Comparison of ENCODE assay signal across 12 cellular contexts in the genomic region with DNA sequence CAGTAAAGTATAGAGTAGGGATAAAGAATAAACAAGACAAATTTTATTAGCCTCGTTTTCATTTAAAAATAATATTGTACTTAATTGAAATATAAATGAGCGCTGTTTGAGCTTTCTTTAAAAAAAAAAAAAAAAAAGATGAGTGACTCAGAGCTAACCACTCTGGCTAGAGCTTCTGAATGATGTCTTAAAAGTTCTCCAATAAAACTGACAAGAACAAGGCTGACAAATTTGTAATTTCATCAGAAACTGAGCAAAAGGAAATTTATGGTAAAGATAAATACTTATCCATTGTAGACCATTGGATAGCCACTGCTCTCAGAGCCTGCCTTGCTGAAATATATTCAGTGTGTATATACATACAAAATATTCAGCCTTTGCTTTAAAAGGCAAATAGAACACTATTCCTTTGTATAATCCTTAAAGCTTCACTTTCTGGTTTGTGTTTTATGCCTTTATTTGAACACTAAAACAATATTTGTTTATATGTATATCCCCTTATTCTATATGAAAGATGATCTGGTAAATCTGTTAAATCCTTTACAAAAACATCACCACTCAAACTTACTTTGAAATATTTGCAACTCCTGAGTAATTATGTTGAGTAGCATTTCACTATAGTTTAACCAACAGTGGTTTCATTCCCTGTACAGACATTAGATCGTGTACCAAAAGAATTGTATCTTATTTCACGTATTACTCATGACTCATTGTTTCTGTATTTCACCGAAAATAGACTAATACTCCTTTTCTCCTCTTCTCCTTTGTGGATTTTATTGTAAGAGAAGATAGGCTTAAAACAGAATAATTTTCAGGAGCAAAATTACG.
DNase-seq lines count a peak whose midpoint lies in the region; ATAC-seq and TF ChIP-seq lines count a peak whose summit lies in the region.
"Had no signal": no experiment of that assay in that cellular context is flagged by ENCODE, and none has a peak within 500 bp of the region (broad histone marks: within the 10 kb centered on the region; RNA-seq: fewer than 3 reads in every experiment).

No MANE protein-coding gene starts in this region.

- no peak overlapping the region for H3K9ac ChIP-seq in MM.1S (ENCODE audit: low read length)

- ATAC-seq in HG02623 (IDR thresholded peaks at IDR 0.05; ENCODE audit: unreplicated experiment), result no peak
- ATAC-seq in stimulated activated naive B cell treated with anti-CD40 and anti-IgM and Interleukin-4, amounts not matched to agents 10 μg/mL and 1 μg/mL and 100 μg/mL, for 72 hours (replicated peaks), result no peak
- ATAC-seq: natural killer cell had no signal

- H3K27me3 Mint-ChIP-seq in stimulated activated naive B cell treated with anti-CD40 and anti-IgM and Interleukin-4, amounts not matched to agents 10 μg/mL and 1 μg/mL and 100 μg/mL, for 72 hours, result no peaks in the 10 kb centered on the region
- H3K27me3 Mint-ChIP-seq in activated CD4-positive, alpha-beta T cell treated with anti-CD3 and anti-CD28 coated beads, Interleukin-2, amount 10 ng/mL, durations not matched to agents 24 days and 14 days, result no peaks in the 10 kb centered on the region

- H3K27ac ChIP-seq in neutrophil, result peak overlapping the region; percentile 12
- H3K27ac ChIP-seq in MM.1S (ENCODE audit: low read length), result no peak overlapping the region

- H3K4me1 Mint-ChIP-seq in stimulated activated naive B cell treated with anti-CD40 and anti-IgM and Interleukin-4, amounts not matched to agents 10 μg/mL and 1 μg/mL and 100 μg/mL, for 72 hours, result no peaks in the 10 kb centered on the region
- peaks cover 4% of the 10 kb centered on the region for H3K4me1 Mint-ChIP-seq in activated CD4-positive, alpha-beta T cell treated with anti-CD3 and anti-CD28 coated beads, Interleukin-2, amount 10 ng/mL, durations not matched to agents 24 days and 14 days
- H3K4me1 Mint-ChIP-seq: natural killer cell had no signal

- no peaks in the 10 kb centered on the region for H3K9me3 Mint-ChIP-seq in stimulated activated naive B cell treated with anti-CD40 and anti-IgM and Interleukin-4, amounts not matched to agents 10 μg/mL and 1 μg/mL and 100 μg/mL, for 72 hours
- peaks cover 3% of the 10 kb centered on the region for H3K9me3 Mint-ChIP-seq in activated CD4-positive, alpha-beta T cell treated with anti-CD3 and anti-CD28 coated beads, Interleukin-2, amount 10 ng/mL, durations not matched to agents 24 days and 14 days
- H3K9me3 Mint-ChIP-seq: activated naive CD4-positive, alpha-beta T cell treated with anti-CD3 and anti-CD28 coated beads for 36 hours; natural killer cell had no signal

- no peak overlapping the region for H3K4me2 ChIP-seq in MM.1S (ENCODE audit: low read depth, low read length)

- H3K9me2 ChIP-seq in MM.1S (replicated peaks; ENCODE audit: insufficient read depth, low read length), result no peaks in the 10 kb centered on the region

- H4K20me1 ChIP-seq in MM.1S (ENCODE audit: insufficient read depth, low read length), result no peaks in the 10 kb centered on the region

- no peak overlapping the region for H2AFZ ChIP-seq in MM.1S (ENCODE audit: low read length)

- intact Hi-C loops in activated CD4-positive, alpha-beta T cell treated with anti-CD3 and anti-CD28 coated beads, Interleukin-2, amount 10 ng/mL, durations not matched to agents 24 days and 14 days (cut with micrococcal nuclease), result no loop called here

- H3K36me3 ChIP-seq in neutrophil (no peaks in the 10 kb centered on the region), MM.1S (replicated peaks; ENCODE audit: insufficient read depth, low read length) (no peaks in the 10 kb centered on the region)

- H3K4me1 ChIP-seq in neutrophil (ENCODE audit: control insufficient read depth in 1 of 2, insufficient read depth in 1 of 2, low read depth in 1 of 2, low read length in 1 of 2) (peaks cover 13 to 18% of the 10 kb centered on the region in 2 experiments), MM.1S (ENCODE audit: low read length) (no peaks in the 10 kb centered on the region)

- no peaks in the 10 kb centered on the region for H3K9me3 ChIP-seq in neutrophil
- H3K9me3 ChIP-seq in MM.1S (replicated peaks; ENCODE audit: insufficient read depth, low read length), result no peaks in the 10 kb centered on the region

- H3K27me3 ChIP-seq in neutrophil, result no peaks in the 10 kb centered on the region
- no peaks in the 10 kb centered on the region for H3K27me3 ChIP-seq in MM.1S (replicated peaks; ENCODE audit: insufficient read depth, low read length)

- H3K4me3 ChIP-seq in neutrophil (ENCODE audit: low read depth in 1 of 2, low read length in 1 of 2), result no peak overlapping the region
- H3K4me3 ChIP-seq in MM.1S (ENCODE audit: low read length), result no peak overlapping the region

- no peak overlapping the region for H3K27ac Mint-ChIP-seq in stimulated activated naive B cell treated with anti-CD40 and anti-IgM and Interleukin-4, amounts not matched to agents 10 μg/mL and 1 μg/mL and 100 μg/mL, for 72 hours
- H3K27ac Mint-ChIP-seq in activated CD4-positive, alpha-beta T cell treated with anti-CD3 and anti-CD28 coated beads, Interleukin-2, amount 10 ng/mL, durations not matched to agents 24 days and 14 days, result no peak overlapping the region
- H3K27ac Mint-ChIP-seq: activated naive CD4-positive, alpha-beta T cell treated with anti-CD3 and anti-CD28 coated beads for 36 hours; natural killer cell had no signal

- DNase-seq in EH (ENCODE audit: low read depth) (peak; percentile 69), NCI-H226 (peak; percentile 17), dermis blood vessel endothelial cell (peak; percentile 47), MM.1S (no peak)
- DNase-seq in stimulated activated naive B cell treated with anti-CD40 and anti-IgM and Interleukin-4, amounts not matched to agents 10 μg/mL and 1 μg/mL and 100 μg/mL, for 72 hours, result no peak
- DNase-seq in activated CD4-positive, alpha-beta T cell treated with anti-CD3 and anti-CD28 coated beads, Interleukin-2, amount 10 ng/mL, durations not matched to agents 24 days and 14 days, result no peak
- DNase-seq: activated naive CD4-positive, alpha-beta T cell treated with anti-CD3 and anti-CD28 coated beads for 36 hours; natural killer cell; NCI-H526; T1000 had no signal

- no peaks in the 10 kb centered on the region for H3K79me2 ChIP-seq in MM.1S (ENCODE audit: low read length)

- H3F3A ChIP-seq in MM.1S (ENCODE audit: insufficient read depth, low read length), result no peaks in the 10 kb centered on the region

- H3K4me3 Mint-ChIP-seq in stimulated activated naive B cell treated with anti-CD40 and anti-IgM and Interleukin-4, amounts not matched to agents 10 μg/mL and 1 μg/mL and 100 μg/mL, for 72 hours, result no peak overlapping the region
- no peak overlapping the region for H3K4me3 Mint-ChIP-seq in activated CD4-positive, alpha-beta T cell treated with anti-CD3 and anti-CD28 coated beads, Interleukin-2, amount 10 ng/mL, durations not matched to agents 24 days and 14 days
- H3K4me3 Mint-ChIP-seq: activated naive CD4-positive, alpha-beta T cell treated with anti-CD3 and anti-CD28 coated beads for 36 hours; natural killer cell had no signal

- H3K36me3 Mint-ChIP-seq in stimulated activated naive B cell treated with anti-CD40 and anti-IgM and Interleukin-4, amounts not matched to agents 10 μg/mL and 1 μg/mL and 100 μg/mL, for 72 hours, result peaks cover 2 to 7% of the 10 kb centered on the region in 2 donors
- no peaks in the 10 kb centered on the region for H3K36me3 Mint-ChIP-seq in activated CD4-positive, alpha-beta T cell treated with anti-CD3 and anti-CD28 coated beads, Interleukin-2, amount 10 ng/mL, durations not matched to agents 24 days and 14 days (ENCODE audit: low read depth)
- H3K36me3 Mint-ChIP-seq: natural killer cell had no signal

- TF ChIP-seq CTCF in neutrophil (IDR thresholded peaks at IDR 0.05) (no peak), MM.1S (IDR thresholded peaks at IDR 0.05; ENCODE audit: low read length) (no peak)

Comparison
In these comparisons a context has a peak if more than half of its experiments do, and no peak if none do; other contexts are left out.
1. DNase-seq: peak in EH (single experiment), NCI-H226 (single experiment) and dermis blood vessel endothelial cell (single experiment); none in stimulated activated naive B cell treated with anti-CD40 and anti-IgM and Interleukin-4, amounts not matched to agents 10 μg/mL and 1 μg/mL and 100 μg/mL, for 72 hours (single experiment), MM.1S (single experiment) and activated CD4-positive, alpha-beta T cell treated with anti-CD3 and anti-CD28 coated beads, Interleukin-2, amount 10 ng/mL, durations not matched to agents 24 days and 14 days (single experiment).